ENCODE assay signal across 8 cellular contexts in genomic region chr17:65794572-65794971, GRCh38.
DNase-seq lines count a peak whose midpoint lies in the region; ATAC-seq and TF ChIP-seq lines count a peak whose summit lies in the region.

No MANE protein-coding gene starts in this region.

- ATAC-seq in upper lobe of left lung (ENCODE audit: low FRiP score in 2 of 2) (peak in 1 of 2 donors; percentile 65), HG02759 (IDR thresholded peaks at IDR 0.05; ENCODE audit: unreplicated experiment) (no peak), HG03571 (IDR thresholded peaks at IDR 0.05; ENCODE audit: unreplicated experiment) (no peak)

- H3K27ac Mint-ChIP-seq in activated naive CD4-positive, alpha-beta T cell treated with anti-CD3 and anti-CD28 coated beads, Interleukin-2, amount 10 ng/mL, durations not matched to agents 7 days and 5 days = no peak overlapping the region
- H3K27ac Mint-ChIP-seq in activated naive CD4-positive, alpha-beta T cell treated with anti-CD3 and anti-CD28 coated beads for 36 hours = no peak overlapping the region

- H3K4me1 ChIP-seq in upper lobe of left lung = no peaks in the 10 kb centered on the region

- H3K27me3 ChIP-seq in upper lobe of left lung = no peaks in the 10 kb centered on the region

- no peak overlapping the region for H3K4me3 Mint-ChIP-seq in activated naive CD4-positive, alpha-beta T cell treated with anti-CD3 and anti-CD28 coated beads, Interleukin-2, amount 10 ng/mL, durations not matched to agents 7 days and 5 days
- H3K4me3 Mint-ChIP-seq in activated naive CD4-positive, alpha-beta T cell treated with anti-CD3 and anti-CD28 coated beads for 36 hours = no peak overlapping the region

- no peak overlapping the region for H3K27ac ChIP-seq in upper lobe of left lung

- H3K36me3 ChIP-seq in upper lobe of left lung = no peaks in the 10 kb centered on the region

- no peak for TF ChIP-seq POLR2A in upper lobe of left lung (IDR thresholded peaks at IDR 0.05)

- CTCF ChIA-PET in activated naive CD4-positive, alpha-beta T cell treated with anti-CD3 and anti-CD28 coated beads, Interleukin-2, amount 10 ng/mL, durations not matched to agents 7 days and 5 days (lab: Charles Lee) = interaction anchor here (0.8 to 1.5 kb wide), 4 partner anchors 62 to 502 kb away, joined by 3 to 4 read pairs (median 3); no protein-coding TSS in a partner anchor
- CTCF ChIA-PET in activated naive CD4-positive, alpha-beta T cell treated with anti-CD3 and anti-CD28 coated beads for 36 hours (lab: Charles Lee) = interaction anchor here (0.7 to 1.8 kb wide), 4 partner anchors 192 to 500 kb away, joined by 3 to 6 read pairs (median 4); no protein-coding TSS in a partner anchor

- whole genome bisulfite sequencing in upper lobe of left lung, 2 donors = 59 to 63% methylated on average over 5 of the region's 5 CpGs

- intact Hi-C loops in activated naive CD4-positive, alpha-beta T cell treated with anti-CD3 and anti-CD28 coated beads for 36 hours (cut with micrococcal nuclease) = loop anchor here (1.0 to 2.0 kb wide), 2 partner anchors 238 to 500 kb away; no protein-coding TSS in a partner anchor

- TF ChIP-seq EP300 in upper lobe of left lung (IDR thresholded peaks at IDR 0.05) = no peak

- H3K4me1 Mint-ChIP-seq in activated naive CD4-positive, alpha-beta T cell treated with anti-CD3 and anti-CD28 coated beads, Interleukin-2, amount 10 ng/mL, durations not matched to agents 7 days and 5 days = peaks cover 4% of the 10 kb centered on the region
- H3K4me1 Mint-ChIP-seq in activated naive CD4-positive, alpha-beta T cell treated with anti-CD3 and anti-CD28 coated beads for 36 hours (ENCODE audit: low read depth) = peaks cover 12% of the 10 kb centered on the region

- no peaks in the 10 kb centered on the region for H3K9me3 ChIP-seq in upper lobe of left lung

- peak; percentile 23 for DNase-seq in activated naive CD4-positive, alpha-beta T cell treated with anti-CD3 and anti-CD28 coated beads, Interleukin-2, amount 10 ng/mL, durations not matched to agents 7 days and 5 days
- no peak for DNase-seq in activated naive CD4-positive, alpha-beta T cell treated with anti-CD3 and anti-CD28 coated beads for 36 hours
- DNase-seq in NCI-H748 (lab: John Stamatoyannopoulos, UW; ENCODE audit: unreplicated experiment) (peak; percentile 54), fibroblast of mammary gland (ENCODE audit: low read depth) (peak; percentile 47), upper lobe of left lung (no peak)
- no peak for DNase-seq in stimulated activated CD4-positive, alpha-beta T cell treated with anti-CD3 and anti-CD28 coated beads, Interleukin-4, amount 100 ng/mL, for 1 hour

- no peaks in the 10 kb centered on the region for H3K36me3 Mint-ChIP-seq in activated naive CD4-positive, alpha-beta T cell treated with anti-CD3 and anti-CD28 coated beads, Interleukin-2, amount 10 ng/mL, durations not matched to agents 7 days and 5 days
- H3K36me3 Mint-ChIP-seq in activated naive CD4-positive, alpha-beta T cell treated with anti-CD3 and anti-CD28 coated beads for 36 hours (ENCODE audit: low read depth) = no peaks in the 10 kb centered on the region

- H3K4me3 ChIP-seq in fibroblast of mammary gland (ENCODE audit: control insufficient read depth, low read depth, low read length) (no peak overlapping the region), upper lobe of left lung (no peak overlapping the region)

- no peaks in the 10 kb centered on the region for H3K9me3 Mint-ChIP-seq in activated naive CD4-positive, alpha-beta T cell treated with anti-CD3 and anti-CD28 coated beads, Interleukin-2, amount 10 ng/mL, durations not matched to agents 7 days and 5 days
- no peaks in the 10 kb centered on the region for H3K9me3 Mint-ChIP-seq in activated naive CD4-positive, alpha-beta T cell treated with anti-CD3 and anti-CD28 coated beads for 36 hours

- TF ChIP-seq CTCF in fibroblast of mammary gland (conservative IDR thresholded peaks at IDR 0.05; ENCODE audit: control insufficient read depth, insufficient read depth, low read depth, low read length) = peak; percentile 62
- TF ChIP-seq CTCF in upper lobe of left lung (IDR thresholded peaks at IDR 0.05) = peak in 5 of 6 experiments; percentile 31 to 56 (median 38)

- H3K27me3 Mint-ChIP-seq in activated naive CD4-positive, alpha-beta T cell treated with anti-CD3 and anti-CD28 coated beads, Interleukin-2, amount 10 ng/mL, durations not matched to agents 7 days and 5 days = peaks cover 4% of the 10 kb centered on the region
- H3K27me3 Mint-ChIP-seq in activated naive CD4-positive, alpha-beta T cell treated with anti-CD3 and anti-CD28 coated beads for 36 hours (ENCODE audit: low read depth) = peaks cover 2% of the 10 kb centered on the region

Comparison
In these comparisons a context has a peak if more than half of its experiments do, and no peak if none do; other contexts are left out.
1. DNase-seq: peak in activated naive CD4-positive, alpha-beta T cell treated with anti-CD3 and anti-CD28 coated beads, Interleukin-2, amount 10 ng/mL, durations not matched to agents 7 days and 5 days (single experiment), NCI-H748 (single experiment) and fibroblast of mammary gland (single experiment); none in activated naive CD4-positive, alpha-beta T cell treated with anti-CD3 and anti-CD28 coated beads for 36 hours (single experiment), upper lobe of left lung (0 of 2) and stimulated activated CD4-positive, alpha-beta T cell treated with anti-CD3 and anti-CD28 coated beads, Interleukin-4, amount 100 ng/mL, for 1 hour (single experiment).